ENCODE assay signal across 1 cellular context in the genomic region with DNA sequence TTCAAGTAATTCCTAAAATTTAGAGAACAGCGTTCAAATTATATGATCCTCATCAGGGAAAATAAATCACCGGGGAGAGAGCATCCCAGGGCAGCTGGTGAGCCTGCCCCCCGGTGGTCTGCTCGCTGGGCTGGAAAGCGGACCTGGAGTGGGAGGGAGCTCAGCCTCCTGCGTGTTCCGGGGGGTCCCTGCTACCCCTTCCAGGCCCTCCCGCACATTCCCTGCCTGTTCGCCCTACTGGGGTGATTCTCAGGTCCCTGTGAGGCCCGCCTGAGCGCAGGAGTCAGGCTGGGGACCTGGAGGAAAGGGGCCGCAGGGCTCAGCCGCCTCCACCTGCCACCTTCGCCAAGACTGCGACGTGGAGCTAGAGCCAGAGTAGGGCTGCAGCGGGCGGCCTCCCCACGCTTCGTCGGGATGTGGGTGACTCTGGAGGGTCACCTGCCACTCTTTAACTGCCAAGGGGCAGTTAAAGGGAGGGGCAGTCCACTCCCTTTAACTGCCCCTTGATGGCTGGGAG.
TF ChIP-seq lines count a peak whose summit lies in the region.

No MANE protein-coding gene starts in this region.

TF ChIP-seq in A549, 52 proteins besides CTCF, POLR2A, EP300 and RAD21 (continued from another document):
- TF ChIP-seq, protein P1, sequence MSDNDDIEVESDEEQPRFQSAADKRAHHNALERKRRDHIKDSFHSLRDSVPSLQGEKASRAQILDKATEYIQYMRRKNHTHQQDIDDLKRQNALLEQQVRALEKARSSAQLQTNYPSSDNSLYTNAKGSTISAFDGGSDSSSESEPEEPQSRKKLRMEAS (IDR thresholded peaks at IDR 0.05): 0 out of 2 replicates have a peak, but pooled peaks have one; percentile 6
